Comparison of ENCODE assay signal across 15 cellular contexts in the genomic region with DNA sequence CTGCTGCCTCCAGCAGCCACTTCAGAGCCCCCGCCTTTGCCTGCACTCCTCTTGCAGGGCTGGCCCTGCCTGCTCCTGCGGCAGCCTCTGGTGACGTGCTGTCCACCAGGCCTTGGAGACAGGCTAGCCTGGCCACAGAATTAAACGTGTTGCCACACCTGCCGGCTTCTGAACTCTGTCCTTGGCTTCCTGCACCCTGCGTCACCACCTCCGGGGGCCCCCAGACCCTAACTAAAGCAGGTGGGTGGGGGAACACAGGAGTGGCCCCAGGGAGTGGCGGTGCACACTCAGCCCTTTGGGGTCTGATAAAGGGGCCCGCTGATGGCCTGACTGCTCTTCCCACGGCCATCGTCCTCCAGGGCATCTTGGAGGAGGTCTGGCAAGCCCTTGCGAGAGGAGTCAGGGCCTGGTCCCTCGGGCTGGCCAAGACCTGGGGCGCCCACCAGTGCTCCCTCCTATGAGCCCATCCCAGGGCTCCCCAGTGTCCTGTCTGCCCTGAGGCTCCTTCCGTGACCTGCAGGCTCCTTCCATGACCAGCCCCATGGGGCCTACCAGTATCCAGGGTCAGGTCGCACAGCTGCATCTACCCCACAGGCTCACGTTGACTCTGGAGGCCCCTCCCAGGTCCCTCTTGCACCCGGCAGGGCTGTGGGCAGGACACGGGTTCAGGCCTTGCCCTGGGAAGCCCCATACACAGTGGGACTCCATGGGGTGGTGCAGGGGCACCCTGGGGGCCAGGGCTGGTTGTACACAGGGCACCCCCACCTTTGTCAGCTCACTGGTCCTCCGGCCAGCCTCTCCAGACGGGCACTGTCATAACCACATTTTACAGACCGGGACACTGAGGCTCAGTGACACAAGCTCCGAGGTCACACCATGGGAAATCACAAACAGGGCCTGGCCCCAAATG. TPM values are rescaled to one million over a fixed set of nuclear protein-coding genes. Genes with fewer than 3 reads are reported as not detected.
DNase-seq lines count a peak whose midpoint lies in the region; ATAC-seq, FAIRE-seq and TF ChIP-seq lines count a peak whose summit lies in the region.
"Had no signal": no experiment of that assay in that cellular context is flagged by ENCODE, and none has a peak within 500 bp of the region (broad histone marks: within the 10 kb centered on the region; RNA-seq: fewer than 3 reads in every experiment).

No MANE protein-coding gene starts in this region.

- POLR2A ChIA-PET in K562 (lab: Yijun Ruan, JAX), result interaction anchor here (0.6 to 1.5 kb wide), 4 partner anchors 11 to 160 kb away, joined by 3 to 8 read pairs (median 4); partner anchors contain the start of gene EDF1
- POLR2A ChIA-PET in naive thymus-derived CD8-positive, alpha-beta T cell (lab: Charles Lee), result interaction anchor here (1.6 kb wide), 1 partner anchor 33 kb away, joined by 3 read pairs; no protein-coding TSS in a partner anchor

- no peak for TF ChIP-seq CTCF in 22Rv1 (IDR thresholded peaks at IDR 0.05)
- no peak for TF ChIP-seq CTCF in K562 (IDR thresholded peaks at IDR 0.05 in 2 of 3, conservative IDR thresholded peaks at IDR 0.05 in 1 of 3; ENCODE audit: insufficient read depth in 2 of 3, low read depth in 1 of 3, low read length in 3 of 3)

- H3K4me3 Mint-ChIP-seq in CD4-positive, CD25-positive, alpha-beta regulatory T cell, result peak overlapping the region in 3 of 4 donors; percentile 49 to 78 (median 61)
- H3K4me3 Mint-ChIP-seq in naive thymus-derived CD8-positive, alpha-beta T cell, result peak overlapping the region in 6 of 10 donors; percentile 11 to 86 (median 32)

- TF ChIP-seq EP300 in K562 (IDR thresholded peaks at IDR 0.05; ENCODE audit: low read length), result no peak

- H3K9me3 Mint-ChIP-seq in CD4-positive, CD25-positive, alpha-beta regulatory T cell, result peaks cover 0 to 2% (median 0%) of the 10 kb centered on the region in 7 donors
- no peaks in the 10 kb centered on the region for H3K9me3 Mint-ChIP-seq in naive thymus-derived CD8-positive, alpha-beta T cell

- peak overlapping the region in 1 of 2 experiments; percentile 97; a peak in 2 of 4 replicates for H3K9ac ChIP-seq in K562 (ENCODE audit: insufficient read depth in 1 of 2, low read depth in 2 of 2, low read length in 2 of 2)

- H3K4me3 ChIP-seq in CD4-positive, CD25-positive, alpha-beta regulatory T cell (ENCODE audit: low read depth, low read length), result no peak overlapping the region
- no peak overlapping the region for H3K4me3 ChIP-seq in K562
- H3K4me3 ChIP-seq: lung had no signal

- no peak for TF ChIP-seq POLR2A in K562 (conservative IDR thresholded peaks at IDR 0.05)

- no peak overlapping the region for H3K27ac Mint-ChIP-seq in CD4-positive, CD25-positive, alpha-beta regulatory T cell
- H3K27ac Mint-ChIP-seq in naive thymus-derived CD8-positive, alpha-beta T cell, result peak overlapping the region in 1 of 10 donors; percentile 56

- 0 out of 2 replicates have a peak, but pooled peaks cover 7% of the 10 kb centered on the region for H4K20me1 ChIP-seq in K562 (replicated peaks; ENCODE audit: control insufficient read depth, insufficient read depth, low read length)

- intact Hi-C loops in K562 (cut with micrococcal nuclease), result no loop called here

- CTCF ChIA-PET in K562 (lab: Yijun Ruan, JAX; ENCODE audit: low intra/inter-chr PET ratio), result no interaction called here

- H3K4me1 Mint-ChIP-seq in CD4-positive, CD25-positive, alpha-beta regulatory T cell, result peaks cover 0 to 23% (median 3%) of the 10 kb centered on the region in 4 donors
- H3K4me1 Mint-ChIP-seq in naive thymus-derived CD8-positive, alpha-beta T cell, result peaks cover 4 to 18% (median 13%) of the 10 kb centered on the region in 4 donors

- no peak for TF ChIP-seq RAD21 in K562 (CRISPR knock-in tag; conservative IDR thresholded peaks at IDR 0.05 in 1 of 2, IDR thresholded peaks at IDR 0.05 in 1 of 2)

- DNase-seq in CD4-positive, CD25-positive, alpha-beta regulatory T cell, result no peak
- DNase-seq in K562 (ENCODE audit: extremely low read depth in 1 of 4, low spot score in 3 of 4), result no peak
- peak in 1 of 10 donors; percentile 2 for DNase-seq in naive thymus-derived CD8-positive, alpha-beta T cell
- no peak for DNase-seq in NOMO-1 treated with dmso at 0.1 percent for 144 hours (lab: John Stamatoyannopoulos, UW; ENCODE audit: unreplicated experiment)
- no peak for DNase-seq in HT-29 (ENCODE audit: low spot score)
- DNase-seq in medulla oblongata (ENCODE audit: extremely low spot score), result no peak
- DNase-seq: caudate nucleus, GF-D8, Karpas-422, NCI-H2081 treated with DMSO at 0.1 percent for 48 hours, SW 1271 had no signal

- no peak for ATAC-seq in CD4-positive, CD25-positive, alpha-beta regulatory T cell (ENCODE audit: low read depth in 2 of 2)
- no peak for ATAC-seq in K562
- ATAC-seq in naive thymus-derived CD8-positive, alpha-beta T cell, result no peak
- ATAC-seq in GM18858 (IDR thresholded peaks at IDR 0.05; ENCODE audit: unreplicated experiment), result no peak

- H3K79me2 ChIP-seq in K562 (ENCODE audit: control insufficient read depth, insufficient read depth, low read length), result peaks cover 27% of the 10 kb centered on the region

- whole genome bisulfite sequencing in K562 (ENCODE audit: insufficient coverage, low coverage, missing lambda C conversion rate), result 90% methylated on average over 20 of the region's 23 CpGs

- BruUV-seq in K562 (replicated peaks; lab: Mats Ljungman, UMichigan), result no TSS peak

- FAIRE-seq in K562 (lab: Jason Lieb, UNC), result no peak

- no peaks in the 10 kb centered on the region for H3K27me3 ChIP-seq in CD4-positive, CD25-positive, alpha-beta regulatory T cell (ENCODE audit: control insufficient read depth, insufficient read depth, low read length)
- H3K27me3 ChIP-seq in K562 (ENCODE audit: control insufficient read depth in 2 of 2, insufficient read depth in 2 of 2, low read length in 2 of 2), result no peaks in the 10 kb centered on the region

- no peaks in the 10 kb centered on the region for H3K36me3 Mint-ChIP-seq in CD4-positive, CD25-positive, alpha-beta regulatory T cell
- no peaks in the 10 kb centered on the region for H3K36me3 Mint-ChIP-seq in naive thymus-derived CD8-positive, alpha-beta T cell

- H3K27me3 Mint-ChIP-seq in CD4-positive, CD25-positive, alpha-beta regulatory T cell, result peaks cover 18% of the 10 kb centered on the region
- peaks cover 0 to 16% (median 2%) of the 10 kb centered on the region in 5 donors for H3K27me3 Mint-ChIP-seq in naive thymus-derived CD8-positive, alpha-beta T cell

- H3K9me3 ChIP-seq in CD4-positive, CD25-positive, alpha-beta regulatory T cell (ENCODE audit: control insufficient read depth in 2 of 2, low read length in 2 of 2), result no peaks in the 10 kb centered on the region
- no peaks in the 10 kb centered on the region for H3K9me3 ChIP-seq in K562 (replicated peaks; ENCODE audit: control insufficient read depth, insufficient read depth, low read depth, low read length)

- H3K9me1 ChIP-seq in K562 (ENCODE audit: control insufficient read depth, insufficient read depth, low read length), result no peaks in the 10 kb centered on the region

- in situ Hi-C loops in K562 (cut with MboI), result no loop called here

- no peak overlapping the region for H2AFZ ChIP-seq in K562 (ENCODE audit: low read depth, low read length)

- no peaks in the 10 kb centered on the region for H3K36me3 ChIP-seq in CD4-positive, CD25-positive, alpha-beta regulatory T cell (ENCODE audit: control insufficient read depth, insufficient read depth, low read length)
- H3K36me3 ChIP-seq in K562 (ENCODE audit: control insufficient read depth, insufficient read depth, low read length), result peaks cover 29% of the 10 kb centered on the region; the same call in 1 of the 3 replicates

- no peak overlapping the region for H3K4me2 ChIP-seq in K562 (ENCODE audit: insufficient read depth, low read length)

- peaks cover 35% of the 10 kb centered on the region for H3K4me1 ChIP-seq in CD4-positive, CD25-positive, alpha-beta regulatory T cell (ENCODE audit: control insufficient read depth, insufficient read depth, low read length, poor library complexity, severe bottlenecking)
- peaks cover 9 to 88% of the 10 kb centered on the region in 2 experiments; a peak in 4 of 5 replicates for H3K4me1 ChIP-seq in K562 (replicated peaks in 1 of 2; ENCODE audit: control insufficient read depth in 2 of 2, insufficient read depth in 2 of 2, low read length in 2 of 2)

- peak overlapping the region; percentile 99 for H3K27ac ChIP-seq in 22Rv1
- H3K27ac ChIP-seq in CD4-positive, CD25-positive, alpha-beta regulatory T cell (ENCODE audit: insufficient read depth, low read length, poor library complexity, severe bottlenecking), result no peak overlapping the region
- no peak overlapping the region for H3K27ac ChIP-seq in K562 (ENCODE audit: extremely low read depth, low read depth, low read length)

RNA-seq across cellular contexts. Expression of gene MAMDC4, which starts 1.0 kb away (rescaled TPM):
- 2.7 TPM for total RNA-seq in CD4-positive, CD25-positive, alpha-beta regulatory T cell
- polyA plus RNA-seq in CD4-positive, CD25-positive, alpha-beta regulatory T cell, result under 1 TPM in 1 of 4 donors, not detected in 3; 0.30 TPM
- 9.8 and 44.0 TPM in 2 replicates for total RNA-seq in K562 (2011; cell fraction: chromatin; rRNA removed; ENCODE audit: low replicate concordance)
- total RNA-seq in K562 (2011; cell fraction: nucleolus; rRNA removed), result 38.6 and 45.4 TPM in 2 replicates
- 15.4 and 16.5 TPM in 2 replicates for total RNA-seq in K562 (2011; cell fraction: nucleoplasm; rRNA removed)
- total RNA-seq in K562 (2014; rRNA removed) (4.5 and 7.1 TPM in 2 replicates), K562 (2014; rRNA removed; fragmentation: Illumina TruSeq; extraction: Trizol) (0.10 and 0.47 TPM in 2 replicates), K562 (2015; rRNA removed; fragmentation: Illumina TruSeq; extraction: Trizol) (2.9 and 3.6 TPM in 2 replicates), K562 (2021) (9.6 and 11.0 TPM in 2 replicates)
- polyA plus RNA-seq in K562 (2011; rRNA removed) (1.3 and 3.6 TPM in 2 replicates), K562 (2014; fragmentation: Illumina TruSeq; extraction: Trizol) (1.5 and 2.2 TPM in 2 replicates), K562 (2014; fragmentation: Nextera tagmentation; extraction: Ambion mirVana) (under 1 TPM; 0.03 to 0.18 TPM), K562 (2014; rRNA removed) (7.9 and 10.8 TPM in 2 replicates)
- polyA plus RNA-seq in K562 (2011; cell fraction: cytosol; rRNA removed), result 0.74 and 2.6 TPM in 2 replicates
- 45.8 and 94.5 TPM in 2 replicates for polyA plus RNA-seq in K562 (2011; cell fraction: nucleus; rRNA removed)
- 6.9 and 15.2 TPM in 2 replicates for polyA plus RNA-seq in K562 (2012)
- 0.06 and 0.21 TPM in 2 replicates for polyA minus RNA-seq in K562 (2011; rRNA and poly(A)+ RNA removed)
- polyA minus RNA-seq in K562 (2011; cell fraction: cytosol; rRNA and poly(A)+ RNA removed), result 1.1 and 1.5 TPM in 2 replicates
- 5.0 and 5.6 TPM in 2 replicates for polyA minus RNA-seq in K562 (2011; cell fraction: nucleus; rRNA and poly(A)+ RNA removed)
- 1 to 10 TPM; 6.3 to 7.5 TPM for total RNA-seq in naive thymus-derived CD8-positive, alpha-beta T cell
- under 1 TPM in 2 of 3 donors, not detected in 1; 0.14 to 0.35 TPM for polyA plus RNA-seq in naive thymus-derived CD8-positive, alpha-beta T cell
- 14.9 and 29.8 TPM in 2 replicates for total RNA-seq in HT-29 (2014; rRNA removed; shearing (Covaris generic))
- polyA plus RNA-seq: CD8-positive, alpha-beta memory T cell had no signal

RNA-seq across cellular contexts. Expression of gene PHPT1, which starts 1.9 kb away (rescaled TPM):
- total RNA-seq in CD4-positive, CD25-positive, alpha-beta regulatory T cell, result 33.7 TPM
- 10 to 100 TPM; 65.4 to 95.8 (median 80.3) TPM for polyA plus RNA-seq in CD4-positive, CD25-positive, alpha-beta regulatory T cell
- 45.1 and 180 TPM in 2 replicates for total RNA-seq in K562 (2011; cell fraction: chromatin; rRNA removed; ENCODE audit: low replicate concordance)
- 169 and 176 TPM in 2 replicates for total RNA-seq in K562 (2011; cell fraction: nucleolus; rRNA removed)
- 73.7 and 101 TPM in 2 replicates for total RNA-seq in K562 (2011; cell fraction: nucleoplasm; rRNA removed)
- total RNA-seq in K562 (2014; rRNA removed) (114 and 142 TPM in 2 replicates), K562 (2014; rRNA removed; fragmentation: Illumina TruSeq; extraction: Trizol) (16.4 and 20.9 TPM in 2 replicates), K562 (2015; rRNA removed; fragmentation: Illumina TruSeq; extraction: Trizol) (93.0 and 96.7 TPM in 2 replicates), K562 (2021) (126 and 135 TPM in 2 replicates)
- polyA plus RNA-seq in K562 (2011; rRNA removed) (50.9 and 84.3 TPM in 2 replicates), K562 (2014; fragmentation: Illumina TruSeq; extraction: Trizol) (80.2 and 98.6 TPM in 2 replicates), K562 (2014; fragmentation: Nextera tagmentation; extraction: Ambion mirVana) (100 to 1,000 TPM; 131 to 166 TPM), K562 (2014; rRNA removed) (129 and 161 TPM in 2 replicates)
- 137 and 211 TPM in 2 replicates for polyA plus RNA-seq in K562 (2011; cell fraction: cytosol; rRNA removed)
- 314 and 360 TPM in 2 replicates for polyA plus RNA-seq in K562 (2011; cell fraction: nucleus; rRNA removed)
- polyA plus RNA-seq in K562 (2012), result 124 and 150 TPM in 2 replicates
- polyA minus RNA-seq in K562 (2011; rRNA and poly(A)+ RNA removed), result 7.0 and 7.2 TPM in 2 replicates
- 19.4 and 27.9 TPM in 2 replicates for polyA minus RNA-seq in K562 (2011; cell fraction: cytosol; rRNA and poly(A)+ RNA removed)
- 31.0 and 41.3 TPM in 2 replicates for polyA minus RNA-seq in K562 (2011; cell fraction: nucleus; rRNA and poly(A)+ RNA removed)
- total RNA-seq in naive thymus-derived CD8-positive, alpha-beta T cell, result 10 to 100 TPM; 25.2 to 29.6 TPM
- polyA plus RNA-seq in naive thymus-derived CD8-positive, alpha-beta T cell, result 10 to 100 TPM; 82.6 to 98.1 (median 83.1) TPM
- total RNA-seq in HT-29 (2014; rRNA removed; shearing (Covaris generic)), result 230 and 232 TPM in 2 replicates

RNA-seq across cellular contexts. Expression of gene AJM1, which starts 8.8 kb away (rescaled TPM):
- total RNA-seq in CD4-positive, CD25-positive, alpha-beta regulatory T cell, result 4.3 TPM
- polyA plus RNA-seq in CD4-positive, CD25-positive, alpha-beta regulatory T cell, result under 1 TPM in 2 of 4 donors, not detected in 2; 0.10 to 0.11 TPM
- total RNA-seq in K562 (2011; cell fraction: chromatin; rRNA removed; ENCODE audit: low replicate concordance), result 3.5 and 12.8 TPM in 2 replicates
- 13.2 and 13.6 TPM in 2 replicates for total RNA-seq in K562 (2011; cell fraction: nucleolus; rRNA removed)
- total RNA-seq in K562 (2011; cell fraction: nucleoplasm; rRNA removed), result 7.8 and 10.9 TPM in 2 replicates
- total RNA-seq in K562 (2014; rRNA removed), result 2.0 and 2.8 TPM in 2 replicates
- 0.07 TPM in 1 of 2 replicates, not detected in the other for total RNA-seq in K562 (2014; rRNA removed; fragmentation: Illumina TruSeq; extraction: Trizol)
- total RNA-seq in K562 (2015; rRNA removed; fragmentation: Illumina TruSeq; extraction: Trizol), result 0.83 and 0.94 TPM in 2 replicates
- total RNA-seq in K562 (2021), result 3.2 TPM in 2 replicates
- polyA plus RNA-seq in K562 (2011; rRNA removed), result 0.46 and 1.1 TPM in 2 replicates
- 0.49 and 1.00 TPM in 2 replicates for polyA plus RNA-seq in K562 (2011; cell fraction: cytosol; rRNA removed)
- polyA plus RNA-seq in K562 (2011; cell fraction: nucleus; rRNA removed), result 11.7 and 16.6 TPM in 2 replicates
- polyA plus RNA-seq in K562 (2012), result 2.1 and 4.3 TPM in 2 replicates
- 0.06 and 0.54 TPM in 2 replicates for polyA plus RNA-seq in K562 (2014; fragmentation: Illumina TruSeq; extraction: Trizol)
- polyA plus RNA-seq in K562 (2014; fragmentation: Nextera tagmentation; extraction: Ambion mirVana), result under 1 TPM in 1 of 2 experiments, not detected in 1; 0.01 TPM
- 2.2 and 3.7 TPM in 2 replicates for polyA plus RNA-seq in K562 (2014; rRNA removed)
- polyA minus RNA-seq in K562 (2011; rRNA and poly(A)+ RNA removed), result 0.11 and 0.12 TPM in 2 replicates
- 0.86 and 1.3 TPM in 2 replicates for polyA minus RNA-seq in K562 (2011; cell fraction: cytosol; rRNA and poly(A)+ RNA removed)
- 2.6 and 3.0 TPM in 2 replicates for polyA minus RNA-seq in K562 (2011; cell fraction: nucleus; rRNA and poly(A)+ RNA removed)
- total RNA-seq in naive thymus-derived CD8-positive, alpha-beta T cell, result 1 to 10 TPM; 1.3 TPM
- under 1 TPM in 2 of 3 donors, not detected in 1; 0.05 to 0.10 TPM for polyA plus RNA-seq in naive thymus-derived CD8-positive, alpha-beta T cell
- 9.0 and 9.4 TPM in 2 replicates for total RNA-seq in HT-29 (2014; rRNA removed; shearing (Covaris generic))

RNA-seq across cellular contexts. Expression of gene EDF1, which starts 15.0 kb away (rescaled TPM):
- 219 TPM for total RNA-seq in CD4-positive, CD25-positive, alpha-beta regulatory T cell
- polyA plus RNA-seq in CD4-positive, CD25-positive, alpha-beta regulatory T cell, result 100 to 1,000 TPM; 297 to 398 (median 339) TPM
- 59.6 and 137 TPM in 2 replicates for total RNA-seq in K562 (2011; cell fraction: chromatin; rRNA removed; ENCODE audit: low replicate concordance)
- 95.8 and 97.7 TPM in 2 replicates for total RNA-seq in K562 (2011; cell fraction: nucleolus; rRNA removed)
- 83.2 and 87.5 TPM in 2 replicates for total RNA-seq in K562 (2011; cell fraction: nucleoplasm; rRNA removed)
- total RNA-seq in K562 (2014; rRNA removed) (532 and 564 TPM in 2 replicates), K562 (2014; rRNA removed; fragmentation: Illumina TruSeq; extraction: Trizol) (132 and 198 TPM in 2 replicates), K562 (2015; rRNA removed; fragmentation: Illumina TruSeq; extraction: Trizol) (363 and 368 TPM in 2 replicates), K562 (2021) (302 and 324 TPM in 2 replicates)
- polyA plus RNA-seq in K562 (2011; rRNA removed) (235 TPM in 2 replicates), K562 (2014; fragmentation: Illumina TruSeq; extraction: Trizol) (318 and 384 TPM in 2 replicates), K562 (2014; fragmentation: Nextera tagmentation; extraction: Ambion mirVana) (100 to 1,000 TPM in 1 of 2 experiments, 10 to 100 TPM in 1; 81.0 to 108 TPM), K562 (2014; rRNA removed) (526 and 558 TPM in 2 replicates)
- 308 and 335 TPM in 2 replicates for polyA plus RNA-seq in K562 (2011; cell fraction: cytosol; rRNA removed)
- polyA plus RNA-seq in K562 (2011; cell fraction: nucleus; rRNA removed), result 223 and 253 TPM in 2 replicates
- 389 and 638 TPM in 2 replicates for polyA plus RNA-seq in K562 (2012)
- 128 and 129 TPM in 2 replicates for polyA minus RNA-seq in K562 (2011; rRNA and poly(A)+ RNA removed)
- 82.8 and 116 TPM in 2 replicates for polyA minus RNA-seq in K562 (2011; cell fraction: cytosol; rRNA and poly(A)+ RNA removed)
- polyA minus RNA-seq in K562 (2011; cell fraction: nucleus; rRNA and poly(A)+ RNA removed), result 37.3 and 41.4 TPM in 2 replicates
- total RNA-seq in naive thymus-derived CD8-positive, alpha-beta T cell, result 100 to 1,000 TPM; 291 to 301 TPM
- 100 to 1,000 TPM; 319 to 403 (median 380) TPM for polyA plus RNA-seq in naive thymus-derived CD8-positive, alpha-beta T cell
- total RNA-seq in HT-29 (2014; rRNA removed; shearing (Covaris generic)), result 428 and 484 TPM in 2 replicates

RNA-seq across cellular contexts. Expression of gene TRAF2, which starts 35.2 kb away (rescaled TPM):
- 28.6 TPM for total RNA-seq in CD4-positive, CD25-positive, alpha-beta regulatory T cell
- polyA plus RNA-seq in CD4-positive, CD25-positive, alpha-beta regulatory T cell, result 10 to 100 TPM; 11.0 to 23.0 (median 15.6) TPM
- total RNA-seq in K562 (2011; cell fraction: chromatin; rRNA removed; ENCODE audit: low replicate concordance), result 25.3 and 98.2 TPM in 2 replicates
- total RNA-seq in K562 (2011; cell fraction: nucleolus; rRNA removed), result 71.7 TPM in 2 replicates
- 30.2 and 33.8 TPM in 2 replicates for total RNA-seq in K562 (2011; cell fraction: nucleoplasm; rRNA removed)
- total RNA-seq in K562 (2014; rRNA removed) (26.8 and 33.3 TPM in 2 replicates), K562 (2014; rRNA removed; fragmentation: Illumina TruSeq; extraction: Trizol) (5.9 and 9.1 TPM in 2 replicates), K562 (2015; rRNA removed; fragmentation: Illumina TruSeq; extraction: Trizol) (26.6 and 28.2 TPM in 2 replicates), K562 (2021) (44.5 and 45.2 TPM in 2 replicates)
- polyA plus RNA-seq in K562 (2011; rRNA removed) (17.3 and 24.9 TPM in 2 replicates), K562 (2014; fragmentation: Illumina TruSeq; extraction: Trizol) (18.0 and 28.7 TPM in 2 replicates), K562 (2014; fragmentation: Nextera tagmentation; extraction: Ambion mirVana) (under 1 TPM; 0.24 to 0.81 TPM), K562 (2014; rRNA removed) (33.6 and 44.2 TPM in 2 replicates)
- polyA plus RNA-seq in K562 (2011; cell fraction: cytosol; rRNA removed), result 21.6 and 32.3 TPM in 2 replicates
- 26.6 and 36.1 TPM in 2 replicates for polyA plus RNA-seq in K562 (2011; cell fraction: nucleus; rRNA removed)
- polyA plus RNA-seq in K562 (2012), result 22.1 and 24.0 TPM in 2 replicates
- polyA minus RNA-seq in K562 (2011; rRNA and poly(A)+ RNA removed), result 9.8 and 14.7 TPM in 2 replicates
- polyA minus RNA-seq in K562 (2011; cell fraction: cytosol; rRNA and poly(A)+ RNA removed), result 26.8 and 28.5 TPM in 2 replicates
- 22.8 and 24.9 TPM in 2 replicates for polyA minus RNA-seq in K562 (2011; cell fraction: nucleus; rRNA and poly(A)+ RNA removed)
- 10 to 100 TPM; 28.0 to 34.4 TPM for total RNA-seq in naive thymus-derived CD8-positive, alpha-beta T cell
- 10 to 100 TPM in 2 of 3 donors, 1 to 10 TPM in 1; 7.9 to 24.4 (median 12.2) TPM for polyA plus RNA-seq in naive thymus-derived CD8-positive, alpha-beta T cell
- total RNA-seq in HT-29 (2014; rRNA removed; shearing (Covaris generic)), result 36.4 and 36.7 TPM in 2 replicates
